8 cellular contexts compared by ENCODE assay signal in the genomic region with DNA sequence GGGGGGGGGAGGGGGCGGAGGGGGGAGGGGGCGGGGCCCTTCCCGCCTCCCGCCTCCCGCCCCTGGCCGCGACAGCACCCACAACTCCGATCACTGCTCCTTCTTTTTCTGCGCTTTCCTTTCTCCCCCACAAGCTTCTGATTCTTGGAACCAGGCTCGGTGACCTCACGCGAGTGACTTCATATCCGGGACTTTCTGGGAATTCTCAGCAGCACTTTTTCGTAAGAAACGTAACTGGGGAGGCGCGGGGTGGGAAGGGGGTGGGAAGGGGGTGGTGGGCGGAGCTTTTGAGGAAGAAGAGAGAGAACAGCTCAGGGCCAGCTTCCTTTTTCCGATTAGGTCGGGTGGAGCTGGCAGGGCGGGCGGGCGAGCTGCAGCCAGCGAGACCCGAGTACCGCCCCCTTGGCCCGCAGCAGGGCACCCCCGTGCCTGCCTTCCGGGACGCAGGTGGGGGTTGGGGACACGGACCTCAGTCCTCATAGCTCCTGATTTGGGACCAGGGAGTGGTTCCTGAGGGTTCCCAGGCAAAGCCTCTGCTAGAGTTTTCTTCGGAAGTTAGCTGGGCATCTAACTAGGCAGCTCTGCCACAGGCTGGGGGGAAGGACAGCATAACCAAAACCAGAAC. TPM values are rescaled to one million over a fixed set of nuclear protein-coding genes. Genes with fewer than 3 reads are reported as not detected.
DNase-seq lines count a peak whose midpoint lies in the region; ATAC-seq lines count a peak whose summit lies in the region.

No MANE protein-coding gene starts in this region.

- ATAC-seq in HG03095 (IDR thresholded peaks at IDR 0.05; ENCODE audit: unreplicated experiment): peak; percentile 32
- ATAC-seq in GM18519 (IDR thresholded peaks at IDR 0.05; ENCODE audit: low FRiP score, unreplicated experiment): no peak

- peak; percentile 88 for DNase-seq in GM04504 (ENCODE audit: low read depth)
- DNase-seq in OCI-M1 (lab: John Stamatoyannopoulos, UW): peak; percentile 95
- DNase-seq in activated T-cell treated with anti-CD3 and anti-CD28 coated beads, Interleukin-2, amount 50 U/mL, for 1 hour: peak; percentile 77
- DNase-seq in mucosa of gallbladder (ENCODE audit: low spot score): peak; percentile 87
- peak; percentile 62 to 73 for DNase-seq in stimulated activated CD8-positive, alpha-beta memory T cell treated with anti-CD3 and anti-CD28 coated beads, Interleukin-2, amount 100 ng/mL, for 48 hours (ENCODE audit: low read depth in 2 of 2)

- H3K9me3 ChIP-seq in esophagus (ENCODE audit: control insufficient read depth in 2 of 2, insufficient read depth in 1 of 2, low read depth in 1 of 2, low read length in 1 of 2): no peaks in the 10 kb centered on the region

- 1% methylated on average over 26 to 29 of the region's 32 CpGs for WGBS in esophagus, 2 donors

- H3K4me1 ChIP-seq in esophagus (ENCODE audit: control insufficient read depth in 2 of 2, insufficient read depth in 2 of 2, low read length in 1 of 2): peaks cover 0 to 9% of the 10 kb centered on the region in 2 donors

- H3K27me3 ChIP-seq in esophagus (ENCODE audit: control insufficient read depth in 1 of 2, insufficient read depth in 2 of 2, low read length in 2 of 2): no peaks in the 10 kb centered on the region

- peak overlapping the region; percentile 37 to 48 for H3K4me3 ChIP-seq in esophagus (ENCODE audit: low read depth in 1 of 2, low read length in 2 of 2)

- peak overlapping the region; percentile 88 to 92 for H3K27ac ChIP-seq in esophagus (ENCODE audit: low read depth in 2 of 2, low read length in 1 of 2)

- H3K36me3 ChIP-seq in esophagus (ENCODE audit: control insufficient read depth in 2 of 2, insufficient read depth in 2 of 2, low read length in 1 of 2): no peaks in the 10 kb centered on the region

RNA-seq across cellular contexts. Expression of a gene that starts 14.6 kb away (rescaled TPM):
- under 1 TPM; 0.07 to 0.10 TPM for polyA plus RNA-seq in esophagus
- total RNA-seq in mucosa of gallbladder: 0.09 TPM

RNA-seq across cellular contexts. Expression of a gene that starts 24.4 kb away (rescaled TPM):
- polyA plus RNA-seq in esophagus: 10 to 100 TPM; 16.8 to 21.4 TPM
- 21.7 TPM for total RNA-seq in mucosa of gallbladder
